Comparison of ENCODE assay signal across 8 cellular contexts in the genomic region with DNA sequence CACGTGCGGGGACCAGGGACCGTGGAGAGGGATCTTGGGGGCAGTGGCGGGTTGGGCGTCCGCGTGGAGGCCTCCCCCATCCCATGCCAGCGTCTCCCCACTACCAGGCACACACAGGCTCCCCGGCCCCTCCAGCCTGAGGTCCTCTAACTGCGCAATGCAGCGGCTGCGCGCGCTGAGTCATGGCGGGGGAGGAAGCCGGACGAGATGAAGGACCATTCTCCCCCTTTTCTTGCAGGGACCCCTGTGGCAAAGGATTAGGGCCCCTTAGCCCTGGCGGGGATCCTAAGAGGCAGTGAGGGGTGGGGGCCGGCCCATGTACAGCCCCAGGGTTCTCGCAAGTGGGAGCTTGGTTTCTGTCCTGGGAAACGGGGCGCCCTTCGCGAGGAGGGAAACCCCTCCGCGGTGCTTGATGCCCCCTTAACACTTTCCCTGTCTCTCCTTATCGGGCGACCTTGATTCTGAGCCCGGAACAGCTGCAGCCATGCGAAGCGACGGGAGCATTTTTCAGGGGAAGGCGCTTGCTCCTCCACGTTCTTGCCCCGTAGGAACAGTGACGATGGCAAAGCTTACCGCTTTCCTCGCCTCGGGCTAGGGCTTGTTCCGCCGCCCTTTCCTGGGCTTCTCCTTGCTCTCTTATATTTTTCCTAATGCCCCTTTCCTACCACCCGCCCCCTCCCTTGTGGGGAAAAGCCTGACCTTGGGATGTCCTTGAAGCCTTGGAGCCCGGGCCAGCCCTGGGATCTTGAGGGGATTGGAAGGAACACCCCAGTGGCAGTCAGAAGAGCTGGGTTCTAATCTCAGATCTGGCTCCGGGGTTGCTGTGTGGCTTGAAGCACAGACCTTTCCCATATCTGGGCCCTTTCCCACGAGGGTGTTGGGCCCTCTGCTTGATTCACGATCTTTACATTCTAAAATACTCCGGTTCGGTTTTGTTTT. TPM values are rescaled to one million over a fixed set of nuclear protein-coding genes. Genes with fewer than 3 reads are reported as not detected.
A peak's percentile ranks its signal among the peaks of the same experiment; 100 is the strongest.
DNase-seq lines count a peak whose midpoint lies in the region; ATAC-seq, FAIRE-seq and TF ChIP-seq lines count a peak whose summit lies in the region.

No MANE protein-coding gene starts in this region.

- no peaks in the 10 kb centered on the region for H3K9me2 ChIP-seq in PC-9 (ENCODE audit: insufficient read depth)

- intact Hi-C loops in PC-9 (cut with micrococcal nuclease; ENCODE audit: unreplicated experiment) (loop anchor here (2.0 to 5.0 kb wide), 3 partner anchors 25 to 591 kb away; a partner anchor contains a TSS), breast epithelium (cut with DNase I; ENCODE audit: low total_unique reads) (no loop called here), HepG2 (cut with micrococcal nuclease; ENCODE audit: unreplicated experiment) (loop anchor here (1.0 to 5.0 kb wide), 2 partner anchors 26 to 681 kb away; a partner anchor contains a TSS)

- TF ChIP-seq EP300 in HepG2 (IDR thresholded peaks at IDR 0.05; ENCODE audit: low read depth in 2 of 2, low read length in 2 of 2), result no peak
- TF ChIP-seq EP300 in HepG2 (CRISPR knock-in tag; IDR thresholded peaks at IDR 0.05; ENCODE audit: borderline replicate concordance), result no peak

- TF ChIP-seq CTCF in PC-9 (conservative IDR thresholded peaks at IDR 0.05) (no peak), breast epithelium (IDR thresholded peaks at IDR 0.05) (no peak), HepG2 (CRISPR knock-in tag; IDR thresholded peaks at IDR 0.05) (no peak)

- H3K4me1 ChIP-seq in PC-9 (replicated peaks; ENCODE audit: insufficient read depth) (peaks cover 41% of the 10 kb centered on the region), breast epithelium (peaks cover 13 to 17% of the 10 kb centered on the region in 2 donors), HepG2 (ENCODE audit: insufficient read depth, low read length) (peaks cover 55% of the 10 kb centered on the region)

- H3K36me3 ChIP-seq in PC-9 (ENCODE audit: low read depth) (peaks cover 39% of the 10 kb centered on the region), breast epithelium (peaks cover 13% of the 10 kb centered on the region), HepG2 (replicated peaks in 1 of 2; ENCODE audit: control insufficient read depth in 1 of 2, insufficient read depth in 2 of 2, low read length in 2 of 2) (peaks cover 33 to 48% of the 10 kb centered on the region in 2 experiments)

- peak overlapping the region; percentile 92 for H3K27ac ChIP-seq in PC-9
- peak overlapping the region; percentile 93 to 98 for H3K27ac ChIP-seq in breast epithelium
- peak overlapping the region; percentile 95 for H3K27ac ChIP-seq in HepG2 (ENCODE audit: extremely low read length, insufficient read depth, low read length)

- 1% methylated on average over 33 of the region's 48 CpGs for WGBS in HepG2 (ENCODE audit: low lambda C conversion rate)

- H3K4me2 ChIP-seq in PC-9 (peak overlapping the region; percentile 97), HepG2 (ENCODE audit: low read depth, low read length) (peak overlapping the region; percentile 99)

- in situ Hi-C loops in HepG2 (cut with HindIII; ENCODE audit: extremely low pct_ligation_motif_present, low pct_unique_long_range_greater_than_20kb), result no loop called here

- no peak for TF ChIP-seq POLR2A in breast epithelium (IDR thresholded peaks at IDR 0.05)
- TF ChIP-seq POLR2A in HepG2 (IDR thresholded peaks at IDR 0.05; ENCODE audit: insufficient read depth in 1 of 2, low read depth in 2 of 2, low read length in 2 of 2), result no peak

- no peaks in the 10 kb centered on the region for H3K9me3 ChIP-seq in PC-9 (ENCODE audit: insufficient read depth, low read depth)
- no peaks in the 10 kb centered on the region for H3K9me3 ChIP-seq in breast epithelium
- no peaks in the 10 kb centered on the region for H3K9me3 ChIP-seq in HepG2 (ENCODE audit: low read length)

- H3K27me3 ChIP-seq in PC-9 (ENCODE audit: insufficient read depth, low read depth) (no peaks in the 10 kb centered on the region), breast epithelium (no peaks in the 10 kb centered on the region), HepG2 (ENCODE audit: control insufficient read depth in 1 of 2, insufficient read depth in 2 of 2, low read length in 2 of 2) (peaks cover 0 to 2% of the 10 kb centered on the region in 2 experiments; a peak in 1 of 5 replicates)

- peak overlapping the region; percentile 94 for H3K4me3 ChIP-seq in PC-9
- peak overlapping the region; percentile 87 to 97 (median 95) for H3K4me3 ChIP-seq in breast epithelium
- H3K4me3 ChIP-seq in HepG2 (replicated peaks in 1 of 3; ENCODE audit: insufficient read depth in 1 of 3, low read depth in 2 of 3, low read length in 3 of 3), result peak overlapping the region; percentile 92 to 100 (median 95)

- H4K20me1 ChIP-seq in PC-9 (ENCODE audit: insufficient read depth) (peaks cover 52% of the 10 kb centered on the region), HepG2 (ENCODE audit: insufficient read depth, low read length) (peaks cover 56% of the 10 kb centered on the region)

- POLR2A ChIA-PET in PC-9 (lab: Charles Lee; ENCODE audit: unreplicated experiment), result interaction anchor here (0.5 to 1.8 kb wide), 16 partner anchors 13 to 1203 kb away, joined by 3 to 7 read pairs (median 4); a partner anchor contains a TSS
- POLR2A ChIA-PET in HepG2 (lab: Yijun Ruan, JAX), result interaction anchor here (0.5 to 9.1 kb wide), 42 partner anchors 9 to 808 kb away, joined by 3 to 120 read pairs (median 5); a partner anchor contains a TSS

- FAIRE-seq in HepG2 (lab: Jason Lieb, UNC), result no peak

- TF ChIP-seq RAD21 in HepG2 (CRISPR knock-in tag; IDR thresholded peaks at IDR 0.05), result no peak

- peak in 2 of 3 experiments; percentile 63 to 83 for DNase-seq in NCI-H1417 (lab: John Stamatoyannopoulos, UW)
- no peak for DNase-seq in NCI-H1417 treated with DMSO at 0.1 percent for 48 hours (lab: John Stamatoyannopoulos, UW)
- DNase-seq in PC-9, result no peak
- DNase-seq in breast epithelium (ENCODE audit: low spot score in 2 of 2), result no peak
- DNase-seq in HepG2 (ENCODE audit: low spot score), result no peak
- DNase-seq in stimulated activated naive CD8-positive, alpha-beta T cell treated with anti-CD3 and anti-CD28 coated beads, Interleukin-15, Interleukin-2, amounts not matched to agents 100 U/mL and 50 U/mL, for 24 hours, result peak; percentile 54
- DNase-seq in NCI-H2196 treated with DMSO at 0.1 percent for 48 hours (lab: John Stamatoyannopoulos, UW; ENCODE audit: unreplicated experiment), result no peak
- DNase-seq in DMS153 treated with DMSO at 0.1 percent for 48 hours (lab: John Stamatoyannopoulos, UW; ENCODE audit: unreplicated experiment), result no peak

- H3K79me2 ChIP-seq in PC-9 (ENCODE audit: low read depth) (peaks cover 84% of the 10 kb centered on the region), HepG2 (ENCODE audit: insufficient read depth, low read length) (peaks cover 59% of the 10 kb centered on the region)

- peak overlapping the region; percentile 90 for H3K9ac ChIP-seq in HepG2 (ENCODE audit: insufficient read depth, low read depth, low read length)

- CTCF ChIA-PET in PC-9 (lab: Charles Lee), result interaction anchor here (0.6 to 1.5 kb wide), 2 partner anchors 11 to 1115 kb away, joined by 3 to 4 read pairs; a partner anchor contains a TSS
- CTCF ChIA-PET in HepG2 (lab: Yijun Ruan, JAX; ENCODE audit: low intra/inter-chr PET ratio, low total read pairs), result no interaction called here

- TSS peak; percentile 56 for BruUV-seq in PC-9 (replicated peaks; lab: Mats Ljungman, UMichigan)
- TSS peak; percentile 60 for BruUV-seq in HepG2 (replicated peaks; lab: Mats Ljungman, UMichigan)

- peaks cover 83% of the 10 kb centered on the region for H3F3A ChIP-seq in PC-9 (ENCODE audit: insufficient read depth, low read depth)

- H2AFZ ChIP-seq in PC-9, result no peak overlapping the region
- no peak overlapping the region for H2AFZ ChIP-seq in HepG2 (ENCODE audit: low read length)

- peak; percentile 0 for ATAC-seq in HepG2
- no peak for ATAC-seq in stimulated activated naive CD8-positive, alpha-beta T cell treated with anti-CD3 and anti-CD28 coated beads, Interleukin-15, Interleukin-2, amounts not matched to agents 100 U/mL and 50 U/mL, for 24 hours

RNA-seq across cellular contexts. Expression of a gene that starts 0.7 kb away (rescaled TPM):
- 2,395 and 3,090 TPM in 2 replicates for total RNA-seq in PC-9 (2021)
- total RNA-seq in breast epithelium, result 100 to 1,000 TPM; 479 to 672 (median 540) TPM
- 925 and 999 TPM in 2 replicates for total RNA-seq in HepG2 (2016; rRNA removed; fragmentation: Illumina TruSeq; extraction: Trizol)
- total RNA-seq in HepG2 (2016; cell fraction: cytosol; rRNA removed; fragmentation: Illumina TruSeq; extraction: Trizol; ENCODE audit: low read depth), result 363 and 383 TPM in 2 replicates
- total RNA-seq in HepG2 (2016; cell fraction: insoluble cytoplasmic fraction; rRNA removed; fragmentation: Illumina TruSeq; extraction: Trizol), result 919 and 949 TPM in 2 replicates
- 400 and 482 TPM in 2 replicates for total RNA-seq in HepG2 (2016; cell fraction: membrane; rRNA removed; fragmentation: Illumina TruSeq; extraction: Trizol)
- total RNA-seq in HepG2 (2016; cell fraction: nucleus; rRNA removed; fragmentation: Illumina TruSeq; extraction: Trizol), result 406 and 421 TPM in 2 replicates
- 1,884 and 1,912 TPM in 2 replicates for polyA plus RNA-seq in HepG2 (2011; rRNA removed)
- 1,982 and 2,786 TPM in 2 replicates for polyA plus RNA-seq in HepG2 (2011; cell fraction: cytosol; rRNA removed)
- 1,265 and 1,338 TPM in 2 replicates for polyA plus RNA-seq in HepG2 (2011; cell fraction: nucleus; rRNA removed)
- 2,541 and 2,865 TPM in 2 replicates for polyA plus RNA-seq in HepG2 (2012)
- polyA plus RNA-seq in HepG2 (2016; cell fraction: cytosol; fragmentation: Illumina TruSeq; extraction: Trizol; ENCODE audit: low read depth), result 565 and 614 TPM in 2 replicates
- 1,258 and 1,452 TPM in 2 replicates for polyA plus RNA-seq in HepG2 (2016; cell fraction: insoluble cytoplasmic fraction; fragmentation: Illumina TruSeq; extraction: Trizol; ENCODE audit: low read depth)
- 559 and 571 TPM in 2 replicates for polyA plus RNA-seq in HepG2 (2016; cell fraction: membrane; fragmentation: Illumina TruSeq; extraction: Trizol; ENCODE audit: low read depth)
- 791 and 794 TPM in 2 replicates for polyA plus RNA-seq in HepG2 (2016; cell fraction: nucleus; fragmentation: Illumina TruSeq; extraction: Trizol; ENCODE audit: insufficient read depth, low read depth)
- 1,277 and 3,284 TPM in 2 replicates for polyA minus RNA-seq in HepG2 (2011; rRNA and poly(A)+ RNA removed; ENCODE audit: low replicate concordance)
- 1,933 and 2,188 TPM in 2 replicates for polyA minus RNA-seq in HepG2 (2011; cell fraction: cytosol; rRNA and poly(A)+ RNA removed)
- 380 and 520 TPM in 2 replicates for polyA minus RNA-seq in HepG2 (2011; cell fraction: nucleus; rRNA and poly(A)+ RNA removed)

RNA-seq across cellular contexts. Expression of a gene that starts 9.6 kb away (rescaled TPM):
- total RNA-seq in PC-9 (2021) (246 and 268 TPM in 2 replicates), breast epithelium (10 to 100 TPM; 47.7 to 55.1 (median 51.7) TPM), HepG2 (2016; rRNA removed; fragmentation: Illumina TruSeq; extraction: Trizol) (176 and 177 TPM in 2 replicates)
- total RNA-seq in HepG2 (2016; cell fraction: cytosol; rRNA removed; fragmentation: Illumina TruSeq; extraction: Trizol; ENCODE audit: low read depth), result 65.7 and 77.2 TPM in 2 replicates
- 171 and 181 TPM in 2 replicates for total RNA-seq in HepG2 (2016; cell fraction: insoluble cytoplasmic fraction; rRNA removed; fragmentation: Illumina TruSeq; extraction: Trizol)
- 128 and 142 TPM in 2 replicates for total RNA-seq in HepG2 (2016; cell fraction: membrane; rRNA removed; fragmentation: Illumina TruSeq; extraction: Trizol)
- 74.9 and 87.3 TPM in 2 replicates for total RNA-seq in HepG2 (2016; cell fraction: nucleus; rRNA removed; fragmentation: Illumina TruSeq; extraction: Trizol)
- polyA plus RNA-seq in HepG2 (2011; rRNA removed), result 220 and 272 TPM in 2 replicates
- polyA plus RNA-seq in HepG2 (2011; cell fraction: cytosol; rRNA removed), result 258 and 302 TPM in 2 replicates
- polyA plus RNA-seq in HepG2 (2011; cell fraction: nucleus; rRNA removed), result 210 and 223 TPM in 2 replicates
- 137 and 191 TPM in 2 replicates for polyA plus RNA-seq in HepG2 (2012)
- 74.4 and 81.5 TPM in 2 replicates for polyA plus RNA-seq in HepG2 (2016; cell fraction: cytosol; fragmentation: Illumina TruSeq; extraction: Trizol; ENCODE audit: low read depth)
- polyA plus RNA-seq in HepG2 (2016; cell fraction: insoluble cytoplasmic fraction; fragmentation: Illumina TruSeq; extraction: Trizol; ENCODE audit: low read depth), result 211 and 227 TPM in 2 replicates
- polyA plus RNA-seq in HepG2 (2016; cell fraction: membrane; fragmentation: Illumina TruSeq; extraction: Trizol; ENCODE audit: low read depth), result 119 and 131 TPM in 2 replicates
- polyA plus RNA-seq in HepG2 (2016; cell fraction: nucleus; fragmentation: Illumina TruSeq; extraction: Trizol; ENCODE audit: insufficient read depth, low read depth), result 198 and 202 TPM in 2 replicates
- polyA minus RNA-seq in HepG2 (2011; rRNA and poly(A)+ RNA removed; ENCODE audit: low replicate concordance), result 448 and 594 TPM in 2 replicates
- polyA minus RNA-seq in HepG2 (2011; cell fraction: cytosol; rRNA and poly(A)+ RNA removed), result 140 and 151 TPM in 2 replicates
- polyA minus RNA-seq in HepG2 (2011; cell fraction: nucleus; rRNA and poly(A)+ RNA removed), result 46.2 and 53.8 TPM in 2 replicates

RNA-seq across cellular contexts. Expression of a gene that starts 25.5 kb away (rescaled TPM):
- total RNA-seq in PC-9 (2021) (8.3 and 9.6 TPM in 2 replicates), breast epithelium (under 1 TPM; 0.73 to 0.98 (median 0.80) TPM), HepG2 (2016; rRNA removed; fragmentation: Illumina TruSeq; extraction: Trizol) (0.24 TPM in 1 of 2 replicates, not detected in the other)
- 0.09 and 0.20 TPM in 2 replicates for total RNA-seq in HepG2 (2016; cell fraction: cytosol; rRNA removed; fragmentation: Illumina TruSeq; extraction: Trizol; ENCODE audit: low read depth)
- 0.16 and 0.37 TPM in 2 replicates for total RNA-seq in HepG2 (2016; cell fraction: insoluble cytoplasmic fraction; rRNA removed; fragmentation: Illumina TruSeq; extraction: Trizol)
- total RNA-seq in HepG2 (2016; cell fraction: membrane; rRNA removed; fragmentation: Illumina TruSeq; extraction: Trizol), result 0.21 and 0.22 TPM in 2 replicates
- 0.25 and 0.47 TPM in 2 replicates for total RNA-seq in HepG2 (2016; cell fraction: nucleus; rRNA removed; fragmentation: Illumina TruSeq; extraction: Trizol)
- polyA plus RNA-seq in HepG2 (2011; rRNA removed), result 0.42 and 0.51 TPM in 2 replicates
- 0.08 and 0.24 TPM in 2 replicates for polyA plus RNA-seq in HepG2 (2011; cell fraction: cytosol; rRNA removed)
- polyA plus RNA-seq in HepG2 (2011; cell fraction: nucleus; rRNA removed), result 1.6 and 1.8 TPM in 2 replicates
- 0.36 and 0.44 TPM in 2 replicates for polyA plus RNA-seq in HepG2 (2012)
- 0.35 and 0.51 TPM in 2 replicates for polyA plus RNA-seq in HepG2 (2016; cell fraction: cytosol; fragmentation: Illumina TruSeq; extraction: Trizol; ENCODE audit: low read depth)
- 0.25 and 0.34 TPM in 2 replicates for polyA plus RNA-seq in HepG2 (2016; cell fraction: insoluble cytoplasmic fraction; fragmentation: Illumina TruSeq; extraction: Trizol; ENCODE audit: low read depth)
- 0.39 and 0.63 TPM in 2 replicates for polyA plus RNA-seq in HepG2 (2016; cell fraction: membrane; fragmentation: Illumina TruSeq; extraction: Trizol; ENCODE audit: low read depth)
- polyA plus RNA-seq in HepG2 (2016; cell fraction: nucleus; fragmentation: Illumina TruSeq; extraction: Trizol; ENCODE audit: insufficient read depth, low read depth), result 0.78 and 1.4 TPM in 2 replicates
- 1.1 TPM in 1 of 2 replicates, not detected in the other for polyA minus RNA-seq in HepG2 (2011; rRNA and poly(A)+ RNA removed; ENCODE audit: low replicate concordance)
- not detected in 2 replicates for polyA minus RNA-seq in HepG2 (2011; cell fraction: cytosol; rRNA and poly(A)+ RNA removed)
- 0.39 and 0.62 TPM in 2 replicates for polyA minus RNA-seq in HepG2 (2011; cell fraction: nucleus; rRNA and poly(A)+ RNA removed)

RNA-seq across cellular contexts. Expression of a gene that starts 29.8 kb away (rescaled TPM):
- 95.4 and 129 TPM in 2 replicates for total RNA-seq in PC-9 (2021)
- total RNA-seq in breast epithelium, result 100 to 1,000 TPM; 106 to 143 (median 114) TPM
- total RNA-seq in HepG2 (2016; rRNA removed; fragmentation: Illumina TruSeq; extraction: Trizol), result 4.8 and 5.4 TPM in 2 replicates
- total RNA-seq in HepG2 (2016; cell fraction: cytosol; rRNA removed; fragmentation: Illumina TruSeq; extraction: Trizol; ENCODE audit: low read depth), result 15.6 and 18.9 TPM in 2 replicates
- 3.6 and 7.4 TPM in 2 replicates for total RNA-seq in HepG2 (2016; cell fraction: insoluble cytoplasmic fraction; rRNA removed; fragmentation: Illumina TruSeq; extraction: Trizol)
- 16.8 and 17.0 TPM in 2 replicates for total RNA-seq in HepG2 (2016; cell fraction: membrane; rRNA removed; fragmentation: Illumina TruSeq; extraction: Trizol)
- total RNA-seq in HepG2 (2016; cell fraction: nucleus; rRNA removed; fragmentation: Illumina TruSeq; extraction: Trizol), result 3.7 and 3.9 TPM in 2 replicates
- polyA plus RNA-seq in HepG2 (2011; rRNA removed), result 47.0 and 63.6 TPM in 2 replicates
- polyA plus RNA-seq in HepG2 (2011; cell fraction: cytosol; rRNA removed), result 39.4 and 54.7 TPM in 2 replicates
- 83.9 and 94.9 TPM in 2 replicates for polyA plus RNA-seq in HepG2 (2011; cell fraction: nucleus; rRNA removed)
- polyA plus RNA-seq in HepG2 (2012), result 69.8 and 96.9 TPM in 2 replicates
- polyA plus RNA-seq in HepG2 (2016; cell fraction: cytosol; fragmentation: Illumina TruSeq; extraction: Trizol; ENCODE audit: low read depth), result 32.9 and 34.4 TPM in 2 replicates
- polyA plus RNA-seq in HepG2 (2016; cell fraction: insoluble cytoplasmic fraction; fragmentation: Illumina TruSeq; extraction: Trizol; ENCODE audit: low read depth), result 7.4 and 9.0 TPM in 2 replicates
- polyA plus RNA-seq in HepG2 (2016; cell fraction: membrane; fragmentation: Illumina TruSeq; extraction: Trizol; ENCODE audit: low read depth), result 23.4 and 24.5 TPM in 2 replicates
- polyA plus RNA-seq in HepG2 (2016; cell fraction: nucleus; fragmentation: Illumina TruSeq; extraction: Trizol; ENCODE audit: insufficient read depth, low read depth), result 12.2 and 14.9 TPM in 2 replicates
- 4.9 and 32.0 TPM in 2 replicates for polyA minus RNA-seq in HepG2 (2011; rRNA and poly(A)+ RNA removed; ENCODE audit: low replicate concordance)
- polyA minus RNA-seq in HepG2 (2011; cell fraction: cytosol; rRNA and poly(A)+ RNA removed), result 14.5 and 16.8 TPM in 2 replicates
- polyA minus RNA-seq in HepG2 (2011; cell fraction: nucleus; rRNA and poly(A)+ RNA removed), result 7.6 and 11.2 TPM in 2 replicates

RNA-seq across cellular contexts. Expression of a gene that starts 35.1 kb away (rescaled TPM):
- total RNA-seq in PC-9 (2021), result 5.8 and 9.7 TPM in 2 replicates
- under 1 TPM in 1 of 3 donors, not detected in 2; 0.29 TPM for total RNA-seq in breast epithelium
- total RNA-seq in HepG2 (2016; rRNA removed; fragmentation: Illumina TruSeq; extraction: Trizol), result not detected in 2 replicates
- total RNA-seq in HepG2 (2016; cell fraction: cytosol; rRNA removed; fragmentation: Illumina TruSeq; extraction: Trizol; ENCODE audit: low read depth), result not detected in 2 replicates
- total RNA-seq in HepG2 (2016; cell fraction: insoluble cytoplasmic fraction; rRNA removed; fragmentation: Illumina TruSeq; extraction: Trizol), result not detected in 2 replicates
- total RNA-seq in HepG2 (2016; cell fraction: membrane; rRNA removed; fragmentation: Illumina TruSeq; extraction: Trizol), result not detected in 2 replicates
- not detected in 2 replicates for total RNA-seq in HepG2 (2016; cell fraction: nucleus; rRNA removed; fragmentation: Illumina TruSeq; extraction: Trizol)
- polyA plus RNA-seq in HepG2 (2011; rRNA removed), result 0.24 TPM in 1 of 2 replicates, not detected in the other
- polyA plus RNA-seq in HepG2 (2011; cell fraction: cytosol; rRNA removed), result not detected in 2 replicates
- polyA plus RNA-seq in HepG2 (2011; cell fraction: nucleus; rRNA removed), result 0.10 and 0.54 TPM in 2 replicates
- polyA plus RNA-seq in HepG2 (2012), result not detected in 2 replicates
- polyA plus RNA-seq in HepG2 (2016; cell fraction: cytosol; fragmentation: Illumina TruSeq; extraction: Trizol; ENCODE audit: low read depth), result not detected in 2 replicates
- polyA plus RNA-seq in HepG2 (2016; cell fraction: insoluble cytoplasmic fraction; fragmentation: Illumina TruSeq; extraction: Trizol; ENCODE audit: low read depth), result not detected in 2 replicates
- polyA plus RNA-seq in HepG2 (2016; cell fraction: membrane; fragmentation: Illumina TruSeq; extraction: Trizol; ENCODE audit: low read depth), result not detected in 2 replicates
- not detected in 2 replicates for polyA plus RNA-seq in HepG2 (2016; cell fraction: nucleus; fragmentation: Illumina TruSeq; extraction: Trizol; ENCODE audit: insufficient read depth, low read depth)
- 0.72 TPM in 1 of 2 replicates, not detected in the other for polyA minus RNA-seq in HepG2 (2011; rRNA and poly(A)+ RNA removed; ENCODE audit: low replicate concordance)
- polyA minus RNA-seq in HepG2 (2011; cell fraction: cytosol; rRNA and poly(A)+ RNA removed), result not detected in 2 replicates
- polyA minus RNA-seq in HepG2 (2011; cell fraction: nucleus; rRNA and poly(A)+ RNA removed), result not detected in 2 replicates

Comparison
In these comparisons a context has a peak if more than half of its experiments do, and no peak if none do; other contexts are left out.
1. DNase-seq: peak in NCI-H1417 (2 of 3) and stimulated activated naive CD8-positive, alpha-beta T cell treated with anti-CD3 and anti-CD28 coated beads, Interleukin-15, Interleukin-2, amounts not matched to agents 100 U/mL and 50 U/mL, for 24 hours (single experiment); none in NCI-H1417 treated with DMSO at 0.1 percent for 48 hours (single experiment), PC-9 (0 of 2), breast epithelium (0 of 2), HepG2 (single experiment), NCI-H2196 treated with DMSO at 0.1 percent for 48 hours (single experiment) and DMS153 treated with DMSO at 0.1 percent for 48 hours (single experiment).
2. Peak in every context shown above with its lines, with median percentiles within 50 percentile points of each other: H3K27ac ChIP-seq and H3K4me3 ChIP-seq.